In genomic region chr17:83028851-83029250, GRCh38 we compare ENCODE assay signal across 28 cellular contexts.
"Had no signal": no experiment of that assay in that cellular context is flagged by ENCODE, and none has a peak within 500 bp of the region (broad histone marks: within the 10 kb centered on the region; RNA-seq: fewer than 3 reads in every experiment).

No MANE protein-coding gene starts in this region.

- H3K4me1 Mint-ChIP-seq: memory B cell had no signal

- H3K9me3 Mint-ChIP-seq: dendritic cell treated with granulocyte-macrophage colony-stimulating factor and Interleukin-4, amounts not matched to agents 40 ng/mL and 50 ng/mL, for 4 days; immature natural killer cell; memory B cell; mesothelial cell of epicardium; naive B cell; natural killer cell treated with Interleukin-12 subunit alpha and Interleukin-12 subunit beta and Interleukin-15 and Interleukin-18, amount 100 ng/mL, for 72 hours; neural crest cell; stimulated activated effector memory CD8-positive, alpha-beta T cell treated with anti-CD3 and anti-CD28 coated beads, Interleukin-12 subunit alpha, Interleukin-12 subunit beta, amount 100 ng/mL, for 72 hours; type B pancreatic cell had no signal

- DNase-seq: colonic mucosa; effector CD8-positive, alpha-beta T cell; erythroblast; esophagus squamous epithelium; foreskin melanocyte; glutamatergic neuron; heart right ventricle; hippocampal formation; mucosa of descending colon; naive B cell; pancreas; right lobe of liver; stimulated activated CD4-positive, alpha-beta T cell treated with anti-CD3 and anti-CD28 coated beads, Interleukin-2, amount 100 ng/mL, for 24 hours; stimulated activated CD4-positive, alpha-beta T cell treated with anti-CD3 and anti-CD28 coated beads, Interleukin-4, amount 100 ng/mL, for 24 hours; stimulated activated naive CD4-positive, alpha-beta T cell treated with Interleukin-2 at 50 U/mL for 16 hours; substantia nigra; testis; tibial artery had no signal

- ATAC-seq: heart right ventricle; mucosa of descending colon; natural killer cell treated with Interleukin-12 subunit alpha and Interleukin-12 subunit beta and Interleukin-15 and Interleukin-18, amount 100 ng/mL, for 72 hours; pancreas; right lobe of liver; stimulated activated effector memory CD8-positive, alpha-beta T cell treated with anti-CD3 and anti-CD28 coated beads, Interleukin-12 subunit alpha, Interleukin-12 subunit beta, amount 100 ng/mL, for 72 hours had no signal

- FAIRE-seq: keratinocyte, pancreas had no signal

- H3K27me3 Mint-ChIP-seq: dendritic cell treated with granulocyte-macrophage colony-stimulating factor and Interleukin-4, amounts not matched to agents 40 ng/mL and 50 ng/mL, for 4 days; memory B cell; naive B cell; progenitor cell of endocrine pancreas; type B pancreatic cell had no signal

- H3K27ac Mint-ChIP-seq: dendritic cell treated with granulocyte-macrophage colony-stimulating factor and Interleukin-4, amounts not matched to agents 40 ng/mL and 50 ng/mL, for 4 days; memory B cell; mesothelial cell of epicardium; natural killer cell treated with Interleukin-12 subunit alpha and Interleukin-12 subunit beta and Interleukin-15 and Interleukin-18, amount 100 ng/mL, for 72 hours; progenitor cell of endocrine pancreas; stimulated activated effector memory CD8-positive, alpha-beta T cell treated with anti-CD3 and anti-CD28 coated beads, Interleukin-12 subunit alpha, Interleukin-12 subunit beta, amount 100 ng/mL, for 72 hours; type B pancreatic cell had no signal

- H3K4me3 Mint-ChIP-seq: dendritic cell treated with granulocyte-macrophage colony-stimulating factor and Interleukin-4, amounts not matched to agents 40 ng/mL and 50 ng/mL, for 4 days; memory B cell; mesothelial cell of epicardium; naive B cell; natural killer cell treated with Interleukin-12 subunit alpha and Interleukin-12 subunit beta and Interleukin-15 and Interleukin-18, amount 100 ng/mL, for 72 hours; neural crest cell; stimulated activated effector memory CD8-positive, alpha-beta T cell treated with anti-CD3 and anti-CD28 coated beads, Interleukin-12 subunit alpha, Interleukin-12 subunit beta, amount 100 ng/mL, for 72 hours; type B pancreatic cell had no signal
